In the genomic region with DNA sequence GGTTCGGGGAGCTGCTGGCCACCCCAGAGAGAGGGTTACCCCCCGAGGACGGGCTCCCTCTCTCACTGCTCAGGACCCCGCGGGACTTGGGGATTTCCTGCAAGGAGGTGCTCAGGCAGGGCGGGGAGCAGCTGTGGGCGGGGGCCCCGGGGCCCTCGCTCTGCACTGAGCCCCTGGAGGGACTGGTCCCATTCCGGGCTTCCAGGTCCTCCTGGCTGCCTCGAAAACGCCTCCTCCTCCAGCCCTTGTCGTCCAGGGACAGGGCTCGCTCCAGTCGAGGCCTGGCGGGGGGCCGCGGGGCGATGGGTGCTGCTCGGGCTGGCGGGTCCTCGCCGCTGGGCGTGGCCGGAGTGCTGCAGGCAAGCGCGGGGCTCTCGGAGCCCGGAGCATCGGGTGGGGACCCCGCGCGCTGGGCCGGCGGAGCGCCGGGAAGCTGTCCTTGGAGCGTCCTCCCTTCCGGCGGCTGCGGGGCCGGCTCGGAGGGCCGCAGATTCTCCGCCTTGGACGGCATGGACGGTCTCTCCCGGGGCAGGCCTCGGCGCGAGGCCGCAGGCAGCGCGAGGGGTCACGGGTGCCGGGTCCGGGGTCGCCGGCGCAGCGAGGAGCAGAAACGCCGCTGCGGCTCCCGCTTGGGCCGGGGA, we compare ENCODE assay signal across 8 cellular contexts. TPM values are rescaled to one million over a fixed set of nuclear protein-coding genes. Genes with fewer than 3 reads are reported as not detected.
DNase-seq lines count a peak whose midpoint lies in the region; ATAC-seq and TF ChIP-seq lines count a peak whose summit lies in the region.

No MANE protein-coding gene starts in this region.

- 0% methylated on average over 64 to 66 of the region's 66 CpGs for WGBS in heart right ventricle, 2 donors
- WGBS in sigmoid colon, 2 donors, result 0% methylated on average over 66 of the region's 66 CpGs

- DNase-seq in NCI-H1092 (lab: John Stamatoyannopoulos, UW) (peak; percentile 4), NCI-H1092 treated with DMSO at 0.1 percent for 48 hours (lab: John Stamatoyannopoulos, UW) (no peak), Peyer's patch (peak; percentile 51 to 64 (median 56)), heart right ventricle (peak in 1 of 2 donors; percentile 33), sigmoid colon (no peak), AML-193 (lab: John Stamatoyannopoulos, UW) (no peak)
- DNase-seq in activated naive CD4-positive, alpha-beta T cell treated with Interleukin-2 at 50 U/mL for 16 hours, result peak; percentile 66

- H3K4me3 ChIP-seq in Peyer's patch (peak overlapping the region; percentile 94 to 99 (median 96)), heart right ventricle (peak overlapping the region; percentile 78 to 99 (median 96)), sigmoid colon (peak overlapping the region; percentile 83 to 100 (median 86))

- TF ChIP-seq POLR2A in Peyer's patch (IDR thresholded peaks at IDR 0.05) (no peak), sigmoid colon (IDR thresholded peaks at IDR 0.05) (no peak)

- peak; percentile 40 for ATAC-seq in HG02798 (IDR thresholded peaks at IDR 0.05; ENCODE audit: poor library complexity, unreplicated experiment)
- ATAC-seq in heart right ventricle, result peak; percentile 4 to 51 (median 17)

- H3K4me1 ChIP-seq in Peyer's patch (peaks cover 0 to 33% (median 17%) of the 10 kb centered on the region in 4 donors), heart right ventricle (peaks cover 18 to 43% (median 38%) of the 10 kb centered on the region in 9 donors), sigmoid colon (peaks cover 2 to 39% (median 34%) of the 10 kb centered on the region in 4 donors)

- no peaks in the 10 kb centered on the region for H3K27me3 ChIP-seq in Peyer's patch
- H3K27me3 ChIP-seq in heart right ventricle, result no peaks in the 10 kb centered on the region
- no peaks in the 10 kb centered on the region for H3K27me3 ChIP-seq in sigmoid colon

- intact Hi-C loops in heart right ventricle (cut with DNase I), result no loop called here
- intact Hi-C loops in sigmoid colon (cut with DNase I), result no loop called here

- no peak for TF ChIP-seq CTCF in Peyer's patch (IDR thresholded peaks at IDR 0.05)
- no peak for TF ChIP-seq CTCF in heart right ventricle (IDR thresholded peaks at IDR 0.05)
- no peak for TF ChIP-seq CTCF in sigmoid colon (IDR thresholded peaks at IDR 0.05)

- TF ChIP-seq EP300 in sigmoid colon (IDR thresholded peaks at IDR 0.05), result no peak

- peaks cover 0 to 42% (median 0%) of the 10 kb centered on the region in 3 donors for H3K36me3 ChIP-seq in Peyer's patch
- peaks cover 3 to 60% (median 21%) of the 10 kb centered on the region in 9 donors for H3K36me3 ChIP-seq in heart right ventricle
- H3K36me3 ChIP-seq in sigmoid colon, result peaks cover 17 to 48% (median 27%) of the 10 kb centered on the region in 4 donors

- H3K9me3 ChIP-seq in Peyer's patch (no peaks in the 10 kb centered on the region), heart right ventricle (no peaks in the 10 kb centered on the region), sigmoid colon (no peaks in the 10 kb centered on the region)

- H3K27ac ChIP-seq in Peyer's patch (peak overlapping the region; percentile 75 to 87 (median 78)), heart right ventricle (peak overlapping the region; percentile 15 to 91 (median 88)), sigmoid colon (peak overlapping the region; percentile 83 to 85 (median 84))

RNA-seq across cellular contexts. Expression of gene INPP5E, which starts 0.6 kb away (rescaled TPM):
- total RNA-seq in Peyer's patch, result 10 to 100 TPM in 3 of 4 donors, 1 to 10 TPM in 1; 6.7 to 19.8 (median 19.2) TPM
- 10 to 100 TPM in 3 of 10 donors, 1 to 10 TPM in 7; 7.4 to 12.5 (median 9.3) TPM for total RNA-seq in heart right ventricle
- 10 to 100 TPM in 1 of 2 donors, 1 to 10 TPM in 1; 6.6 to 16.8 TPM for polyA plus RNA-seq in heart right ventricle
- 10 to 100 TPM in 1 of 4 donors, 1 to 10 TPM in 3; 4.6 to 12.2 (median 6.6) TPM for total RNA-seq in sigmoid colon
- 1 to 10 TPM; 1.8 to 7.5 (median 2.3) TPM for polyA plus RNA-seq in sigmoid colon

RNA-seq across cellular contexts. Expression of gene PMPCA, which starts 28.6 kb away (rescaled TPM):
- 10 to 100 TPM; 32.8 to 73.4 (median 47.3) TPM for total RNA-seq in Peyer's patch
- total RNA-seq in heart right ventricle, result 10 to 100 TPM; 59.3 to 85.2 (median 75.4) TPM
- polyA plus RNA-seq in heart right ventricle, result 10 to 100 TPM; 63.5 to 77.2 TPM
- total RNA-seq in sigmoid colon, result 10 to 100 TPM; 22.9 to 28.5 (median 25.6) TPM
- polyA plus RNA-seq in sigmoid colon, result 10 to 100 TPM; 24.6 to 49.9 (median 30.3) TPM

RNA-seq across cellular contexts. Expression of gene ENTR1, which starts 28.6 kb away (rescaled TPM):
- total RNA-seq in Peyer's patch (100 to 1,000 TPM in 1 of 4 donors, 10 to 100 TPM in 3; 29.9 to 193 (median 50.2) TPM), heart right ventricle (10 to 100 TPM; 11.5 to 26.9 (median 14.9) TPM), sigmoid colon (10 to 100 TPM; 23.2 to 42.7 (median 32.9) TPM)
- polyA plus RNA-seq in heart right ventricle (10 to 100 TPM; 21.4 to 23.7 TPM), sigmoid colon (10 to 100 TPM; 16.2 to 47.2 (median 17.6) TPM)

RNA-seq across cellular contexts. Expression of gene SNAPC4, which starts 39.1 kb away (rescaled TPM):
- total RNA-seq in Peyer's patch (10 to 100 TPM in 3 of 4 donors, 1 to 10 TPM in 1; 6.3 to 58.6 (median 13.2) TPM), heart right ventricle (1 to 10 TPM; 3.4 to 6.1 (median 4.7) TPM), sigmoid colon (10 to 100 TPM in 1 of 4 donors, 1 to 10 TPM in 3; 2.6 to 10.8 (median 5.1) TPM)
- polyA plus RNA-seq in heart right ventricle (1 to 10 TPM; 3.0 to 8.3 TPM), sigmoid colon (10 to 100 TPM in 1 of 3 donors, 1 to 10 TPM in 2; 1.4 to 10.4 (median 1.8) TPM)

RNA-seq across cellular contexts. Expression of gene SEC16A, which starts 43.8 kb away (rescaled TPM):
- total RNA-seq in Peyer's patch (10 to 100 TPM; 63.5 to 80.8 (median 74.6) TPM), heart right ventricle (10 to 100 TPM; 21.9 to 35.9 (median 28.6) TPM), sigmoid colon (10 to 100 TPM; 22.9 to 33.9 (median 30.2) TPM)
- polyA plus RNA-seq in heart right ventricle (10 to 100 TPM; 24.4 to 35.6 TPM), sigmoid colon (10 to 100 TPM; 22.8 to 57.0 (median 24.5) TPM)

Comparison
In these comparisons a context has a peak if more than half of its experiments do, and no peak if none do; other contexts are left out.
1. DNase-seq: peak in NCI-H1092 (single experiment), Peyer's patch (3 of 3) and activated naive CD4-positive, alpha-beta T cell treated with Interleukin-2 at 50 U/mL for 16 hours (single experiment); none in NCI-H1092 treated with DMSO at 0.1 percent for 48 hours (single experiment), sigmoid colon (single experiment) and AML-193 (0 of 2).
2. Peak in every context shown above with its lines, with median percentiles within 50 percentile points of each other: H3K27ac ChIP-seq and H3K4me3 ChIP-seq.